Comparison of ENCODE assay signal across 25 cellular contexts in genomic region chr19:49873149-49873521, GRCh38. TPM values are rescaled to one million over a fixed set of nuclear protein-coding genes. Genes with fewer than 3 reads are reported as not detected.
A peak's percentile ranks its signal among the peaks of the same experiment; 100 is the strongest.
DNase-seq lines count a peak whose midpoint lies in the region; ATAC-seq, FAIRE-seq and TF ChIP-seq lines count a peak whose summit lies in the region.
"Had no signal": no experiment of that assay in that cellular context is flagged by ENCODE, and none has a peak within 500 bp of the region (broad histone marks: within the 10 kb centered on the region; RNA-seq: fewer than 3 reads in every experiment).

No MANE protein-coding gene starts in this region.

- H3K4me1 ChIP-seq in HEK293 (ENCODE audit: control insufficient read depth, insufficient read depth, low read length): peaks cover 17% of the 10 kb centered on the region
- H3K4me1 ChIP-seq in K562 (replicated peaks in 1 of 2; ENCODE audit: control insufficient read depth in 2 of 2, insufficient read depth in 2 of 2, low read length in 2 of 2): peaks cover 26 to 79% of the 10 kb centered on the region in 2 experiments
- peaks cover 14% of the 10 kb centered on the region for H3K4me1 ChIP-seq in ovary (ENCODE audit: insufficient read depth)

- in situ Hi-C loops in K562 (cut with MboI): loop anchor here (10.0 kb wide), 1 partner anchor 378 kb away; the partner anchor contains the start of gene RPS11

- TF ChIP-seq POLR2A in K562 (conservative IDR thresholded peaks at IDR 0.05) (no peak), ovary (IDR thresholded peaks at IDR 0.05) (no peak)

- BruUV-seq in K562 (replicated peaks; lab: Mats Ljungman, UMichigan): no TSS peak

- WGBS in K562 (ENCODE audit: insufficient coverage, low coverage, missing lambda C conversion rate): 97% methylated on average over 13 of the region's 27 CpGs
- 86 to 90% (median 88%) methylated on average over 23 to 27 of the region's 27 CpGs for WGBS in ovary, 3 donors

- TF ChIP-seq EP300 in K562 (IDR thresholded peaks at IDR 0.05; ENCODE audit: low read length) (no peak), ovary (IDR thresholded peaks at IDR 0.05) (no peak)

- peak overlapping the region in 1 of 2 experiments; percentile 84; a peak in 2 of 4 replicates for H3K9ac ChIP-seq in K562 (ENCODE audit: insufficient read depth in 1 of 2, low read depth in 2 of 2, low read length in 2 of 2)

- TF ChIP-seq RAD21 in K562 (CRISPR knock-in tag; conservative IDR thresholded peaks at IDR 0.05 in 1 of 2, IDR thresholded peaks at IDR 0.05 in 1 of 2): no peak

- no peaks in the 10 kb centered on the region for H4K20me1 ChIP-seq in K562 (replicated peaks; ENCODE audit: control insufficient read depth, insufficient read depth, low read length)

- no peaks in the 10 kb centered on the region for H3K9me3 Mint-ChIP-seq in activated T-cell treated with anti-CD3 and anti-CD28 coated beads, Interleukin-2, amount 50 U/mL, for 24 hours
- H3K9me3 Mint-ChIP-seq: CD4-positive, CD25-positive, alpha-beta regulatory T cell had no signal

- peaks cover 0 to 25% of the 10 kb centered on the region in 2 experiments; a peak in 1 of 3 replicates for H3K36me3 ChIP-seq in HEK293 (ENCODE audit: control insufficient read depth in 2 of 2, insufficient read depth in 1 of 2, low read length in 2 of 2)
- peaks cover 44% of the 10 kb centered on the region for H3K36me3 ChIP-seq in K562 (ENCODE audit: control insufficient read depth, insufficient read depth, low read length)
- H3K36me3 ChIP-seq in ovary: no peaks in the 10 kb centered on the region

- H3K9me1 ChIP-seq in K562 (ENCODE audit: control insufficient read depth, insufficient read depth, low read length): peaks cover 4% of the 10 kb centered on the region

- TF ChIP-seq CTCF in HEK293 (tag by site-specific recombination; IDR thresholded peaks at IDR 0.05) (no peak), K562 (IDR thresholded peaks at IDR 0.05 in 2 of 3, conservative IDR thresholded peaks at IDR 0.05 in 1 of 3; ENCODE audit: insufficient read depth in 2 of 3, low read depth in 1 of 3, low read length in 3 of 3) (no peak), ovary (IDR thresholded peaks at IDR 0.05) (no peak)

- H3K27ac ChIP-seq in HEK293 (ENCODE audit: extremely low read depth, low read depth, low read length) (no peak overlapping the region), K562 (ENCODE audit: extremely low read depth, low read depth, low read length) (no peak overlapping the region), ovary (no peak overlapping the region)

- no peak for ATAC-seq in K562

- no peak for FAIRE-seq in K562 (lab: Jason Lieb, UNC)
- FAIRE-seq: GM12892, GM19239, H54 had no signal

- H3K27ac Mint-ChIP-seq in activated T-cell treated with anti-CD3 and anti-CD28 coated beads, Interleukin-2, amount 50 U/mL, for 24 hours: peak overlapping the region; percentile 18
- H3K27ac Mint-ChIP-seq: CD4-positive, CD25-positive, alpha-beta regulatory T cell had no signal

- no peak overlapping the region for H2AFZ ChIP-seq in K562 (ENCODE audit: low read depth, low read length)

- DNase-seq in activated T-cell treated with anti-CD3 and anti-CD28 coated beads, Interleukin-2, amount 50 U/mL, for 24 hours: no peak
- no peak for DNase-seq in activated T-cell treated with anti-CD3 and anti-CD28 coated beads, Interleukin-2, amount 50 U/mL, for 1 hour
- no peak for DNase-seq in K562 (ENCODE audit: extremely low read depth in 1 of 4, low spot score in 3 of 4)
- peak in 4 of 5 donors; percentile 34 to 53 (median 46) for DNase-seq in ovary
- no peak for DNase-seq in NCI-H1417 (lab: John Stamatoyannopoulos, UW)
- DNase-seq in NCI-H1092 treated with DMSO at 0.1 percent for 48 hours (lab: John Stamatoyannopoulos, UW): no peak
- no peak for DNase-seq in H4 (ENCODE audit: low spot score)
- DNase-seq: BE2C; CD4-positive, CD25-positive, alpha-beta regulatory T cell; DMS153; DND-41; KG1; MG63; NCI-H1694; NCI-H2029 treated with DMSO at 0.1 percent for 48 hours; NCI-H446 treated with DMSO at 0.1 percent for 48 hours; NCI-H526; NCI-H82; RPMI8226; SHP77 had no signal

- peaks cover 41% of the 10 kb centered on the region for H3K79me2 ChIP-seq in K562 (ENCODE audit: control insufficient read depth, insufficient read depth, low read length)

- CTCF ChIA-PET in HEK293 (lab: Yijun Ruan, JAX): no interaction called here
- CTCF ChIA-PET in K562 (lab: Yijun Ruan, JAX; ENCODE audit: low intra/inter-chr PET ratio): no interaction called here

- POLR2A ChIA-PET in HEK293 (lab: Yijun Ruan, JAX) (no interaction called here), K562 (lab: Yijun Ruan, JAX) (interaction anchor here (0.5 to 0.6 kb wide), 2 partner anchors 17 to 81 kb away, joined by 3 read pairs; no protein-coding TSS in a partner anchor)

- H3K4me3 Mint-ChIP-seq in activated T-cell treated with anti-CD3 and anti-CD28 coated beads, Interleukin-2, amount 50 U/mL, for 24 hours: no peak overlapping the region

- H3K27me3 ChIP-seq in K562 (ENCODE audit: control insufficient read depth in 2 of 2, insufficient read depth in 2 of 2, low read length in 2 of 2) (no peaks in the 10 kb centered on the region), ovary (no peaks in the 10 kb centered on the region)
- H3K27me3 ChIP-seq: BE2C, MG63 had no signal

- no peaks in the 10 kb centered on the region for H3K27me3 Mint-ChIP-seq in activated T-cell treated with anti-CD3 and anti-CD28 coated beads, Interleukin-2, amount 50 U/mL, for 24 hours
- H3K27me3 Mint-ChIP-seq: CD4-positive, CD25-positive, alpha-beta regulatory T cell had no signal

- H3K4me3 ChIP-seq in HEK293 (ENCODE audit: low read depth, low read length) (no peak overlapping the region), K562 (no peak overlapping the region), ovary (no peak overlapping the region)
- H3K4me3 ChIP-seq: MG63 had no signal

- no peak overlapping the region for H3K4me2 ChIP-seq in K562 (ENCODE audit: insufficient read depth, low read length)

- intact Hi-C loops in K562 (cut with micrococcal nuclease) (loop anchor here (10.0 kb wide), 1 partner anchor 158 kb away; no protein-coding TSS in a partner anchor), ovary (cut with DNase I) (no loop called here)

- no peaks in the 10 kb centered on the region for H3K9me3 ChIP-seq in HEK293 (ENCODE audit: control insufficient read depth, insufficient read depth, low read depth, low read length)
- H3K9me3 ChIP-seq in K562 (replicated peaks; ENCODE audit: control insufficient read depth, insufficient read depth, low read depth, low read length): no peaks in the 10 kb centered on the region
- H3K9me3 ChIP-seq in ovary: no peaks in the 10 kb centered on the region
- H3K9me3 ChIP-seq: BE2C, MG63 had no signal

- H3K4me1 Mint-ChIP-seq in activated T-cell treated with anti-CD3 and anti-CD28 coated beads, Interleukin-2, amount 50 U/mL, for 24 hours (ENCODE audit: low read depth): peaks cover 41% of the 10 kb centered on the region

- peaks cover 43% of the 10 kb centered on the region for H3K36me3 Mint-ChIP-seq in activated T-cell treated with anti-CD3 and anti-CD28 coated beads, Interleukin-2, amount 50 U/mL, for 24 hours (ENCODE audit: low read depth)

RNA-seq across cellular contexts. Expression of gene AKT1S1, which starts 4.0 kb away (rescaled TPM):
- 24.5 and 49.9 TPM in 2 replicates for total RNA-seq in K562 (2011; cell fraction: chromatin; rRNA removed; ENCODE audit: low replicate concordance)
- total RNA-seq in K562 (2011; cell fraction: nucleolus; rRNA removed): 34.3 and 39.9 TPM in 2 replicates
- 26.9 and 29.9 TPM in 2 replicates for total RNA-seq in K562 (2011; cell fraction: nucleoplasm; rRNA removed)
- 25.7 and 33.8 TPM in 2 replicates for total RNA-seq in K562 (2014; rRNA removed)
- 5.7 and 6.9 TPM in 2 replicates for total RNA-seq in K562 (2014; rRNA removed; fragmentation: Illumina TruSeq; extraction: Trizol)
- total RNA-seq in K562 (2015; rRNA removed; fragmentation: Illumina TruSeq; extraction: Trizol): 13.5 and 14.4 TPM in 2 replicates
- 50.1 and 50.3 TPM in 2 replicates for total RNA-seq in K562 (2021)
- 17.1 and 22.4 TPM in 2 replicates for polyA plus RNA-seq in K562 (2011; rRNA removed)
- 34.5 and 68.9 TPM in 2 replicates for polyA plus RNA-seq in K562 (2011; cell fraction: cytosol; rRNA removed)
- polyA plus RNA-seq in K562 (2011; cell fraction: nucleus; rRNA removed): 33.2 and 55.4 TPM in 2 replicates
- polyA plus RNA-seq in K562 (2012): 31.8 and 37.6 TPM in 2 replicates
- polyA plus RNA-seq in K562 (2014; fragmentation: Illumina TruSeq; extraction: Trizol): 39.0 and 40.7 TPM in 2 replicates
- polyA plus RNA-seq in K562 (2014; fragmentation: Nextera tagmentation; extraction: Ambion mirVana): 1 to 10 TPM; 1.2 TPM
- 38.2 and 45.4 TPM in 2 replicates for polyA plus RNA-seq in K562 (2014; rRNA removed)
- 7.8 and 10.3 TPM in 2 replicates for polyA minus RNA-seq in K562 (2011; rRNA and poly(A)+ RNA removed)
- polyA minus RNA-seq in K562 (2011; cell fraction: cytosol; rRNA and poly(A)+ RNA removed): 17.4 and 21.4 TPM in 2 replicates
- 18.2 and 22.4 TPM in 2 replicates for polyA minus RNA-seq in K562 (2011; cell fraction: nucleus; rRNA and poly(A)+ RNA removed)
- 10 to 100 TPM; 10.6 to 45.3 (median 30.0) TPM for total RNA-seq in ovary
- polyA plus RNA-seq in ovary: 10 to 100 TPM; 24.3 to 34.8 TPM
- total RNA-seq in H4 (2014; rRNA removed; shearing (Covaris generic)): 12.8 and 13.4 TPM in 2 replicates

RNA-seq across cellular contexts. Expression of gene TBC1D17, which starts 4.4 kb away (rescaled TPM):
- 34.8 and 78.7 TPM in 2 replicates for total RNA-seq in K562 (2011; cell fraction: chromatin; rRNA removed; ENCODE audit: low replicate concordance)
- 40.9 and 43.4 TPM in 2 replicates for total RNA-seq in K562 (2011; cell fraction: nucleolus; rRNA removed)
- 33.2 and 34.5 TPM in 2 replicates for total RNA-seq in K562 (2011; cell fraction: nucleoplasm; rRNA removed)
- total RNA-seq in K562 (2014; rRNA removed) (3.8 and 6.8 TPM in 2 replicates), K562 (2014; rRNA removed; fragmentation: Illumina TruSeq; extraction: Trizol) (2.6 and 3.2 TPM in 2 replicates), K562 (2015; rRNA removed; fragmentation: Illumina TruSeq; extraction: Trizol) (2.4 and 3.5 TPM in 2 replicates), K562 (2021) (14.2 and 16.0 TPM in 2 replicates), ovary (10 to 100 TPM; 23.1 to 77.5 (median 49.8) TPM)
- polyA plus RNA-seq in K562 (2011; rRNA removed) (7.4 and 10.5 TPM in 2 replicates), K562 (2014; fragmentation: Illumina TruSeq; extraction: Trizol) (8.7 and 11.7 TPM in 2 replicates), K562 (2014; fragmentation: Nextera tagmentation; extraction: Ambion mirVana) (under 1 TPM; 0.42 to 0.46 TPM), K562 (2014; rRNA removed) (14.7 and 18.2 TPM in 2 replicates), ovary (10 to 100 TPM; 41.3 to 66.9 TPM)
- 8.7 and 14.7 TPM in 2 replicates for polyA plus RNA-seq in K562 (2011; cell fraction: cytosol; rRNA removed)
- polyA plus RNA-seq in K562 (2011; cell fraction: nucleus; rRNA removed): 33.2 and 48.4 TPM in 2 replicates
- 15.8 and 16.9 TPM in 2 replicates for polyA plus RNA-seq in K562 (2012)
- polyA minus RNA-seq in K562 (2011; rRNA and poly(A)+ RNA removed): 5.7 and 7.2 TPM in 2 replicates
- polyA minus RNA-seq in K562 (2011; cell fraction: cytosol; rRNA and poly(A)+ RNA removed): 9.1 and 9.2 TPM in 2 replicates
- 12.3 and 15.3 TPM in 2 replicates for polyA minus RNA-seq in K562 (2011; cell fraction: nucleus; rRNA and poly(A)+ RNA removed)
- total RNA-seq in H4 (2014; rRNA removed; shearing (Covaris generic)): 2.6 and 6.8 TPM in 2 replicates

RNA-seq across cellular contexts. Expression of gene PNKP, which starts 5.8 kb away (rescaled TPM):
- total RNA-seq in K562 (2011; cell fraction: chromatin; rRNA removed; ENCODE audit: low replicate concordance): 168 and 404 TPM in 2 replicates
- 252 and 258 TPM in 2 replicates for total RNA-seq in K562 (2011; cell fraction: nucleolus; rRNA removed)
- 178 and 185 TPM in 2 replicates for total RNA-seq in K562 (2011; cell fraction: nucleoplasm; rRNA removed)
- 56.0 and 59.3 TPM in 2 replicates for total RNA-seq in K562 (2014; rRNA removed)
- total RNA-seq in K562 (2014; rRNA removed; fragmentation: Illumina TruSeq; extraction: Trizol): 12.3 and 18.1 TPM in 2 replicates
- 25.3 and 29.4 TPM in 2 replicates for total RNA-seq in K562 (2015; rRNA removed; fragmentation: Illumina TruSeq; extraction: Trizol)
- 84.9 and 85.4 TPM in 2 replicates for total RNA-seq in K562 (2021)
- 13.7 and 21.3 TPM in 2 replicates for polyA plus RNA-seq in K562 (2011; rRNA removed)
- polyA plus RNA-seq in K562 (2011; cell fraction: cytosol; rRNA removed): 12.2 and 25.9 TPM in 2 replicates
- 123 and 164 TPM in 2 replicates for polyA plus RNA-seq in K562 (2011; cell fraction: nucleus; rRNA removed)
- 56.7 and 64.2 TPM in 2 replicates for polyA plus RNA-seq in K562 (2012)
- 26.7 and 30.0 TPM in 2 replicates for polyA plus RNA-seq in K562 (2014; fragmentation: Illumina TruSeq; extraction: Trizol)
- polyA plus RNA-seq in K562 (2014; fragmentation: Nextera tagmentation; extraction: Ambion mirVana): 1 to 10 TPM; 2.8 to 3.1 TPM
- polyA plus RNA-seq in K562 (2014; rRNA removed): 64.0 and 71.3 TPM in 2 replicates
- polyA minus RNA-seq in K562 (2011; rRNA and poly(A)+ RNA removed): 6.7 and 8.2 TPM in 2 replicates
- polyA minus RNA-seq in K562 (2011; cell fraction: cytosol; rRNA and poly(A)+ RNA removed): 22.8 and 136 TPM in 2 replicates
- 48.2 and 49.9 TPM in 2 replicates for polyA minus RNA-seq in K562 (2011; cell fraction: nucleus; rRNA and poly(A)+ RNA removed)
- 100 to 1,000 TPM in 1 of 7 donors, 10 to 100 TPM in 6; 47.2 to 111 (median 74.2) TPM for total RNA-seq in ovary
- 10 to 100 TPM in 1 of 2 donors, 1 to 10 TPM in 1; 6.8 to 39.0 TPM for polyA plus RNA-seq in ovary
- total RNA-seq in H4 (2014; rRNA removed; shearing (Covaris generic)): 20.5 and 22.7 TPM in 2 replicates

RNA-seq across cellular contexts. Expression of gene PTOV1, which starts 22.2 kb away (rescaled TPM):
- total RNA-seq in K562 (2011; cell fraction: chromatin; rRNA removed; ENCODE audit: low replicate concordance): 128 and 364 TPM in 2 replicates
- total RNA-seq in K562 (2011; cell fraction: nucleolus; rRNA removed): 274 and 281 TPM in 2 replicates
- 195 and 218 TPM in 2 replicates for total RNA-seq in K562 (2011; cell fraction: nucleoplasm; rRNA removed)
- 61.3 and 79.5 TPM in 2 replicates for total RNA-seq in K562 (2014; rRNA removed)
- 14.0 and 23.3 TPM in 2 replicates for total RNA-seq in K562 (2014; rRNA removed; fragmentation: Illumina TruSeq; extraction: Trizol)
- 43.5 and 44.6 TPM in 2 replicates for total RNA-seq in K562 (2015; rRNA removed; fragmentation: Illumina TruSeq; extraction: Trizol)
- 156 and 169 TPM in 2 replicates for total RNA-seq in K562 (2021)
- polyA plus RNA-seq in K562 (2011; rRNA removed): 33.0 and 58.6 TPM in 2 replicates
- polyA plus RNA-seq in K562 (2011; cell fraction: cytosol; rRNA removed): 39.8 and 67.6 TPM in 2 replicates
- 302 and 359 TPM in 2 replicates for polyA plus RNA-seq in K562 (2011; cell fraction: nucleus; rRNA removed)
- 104 and 153 TPM in 2 replicates for polyA plus RNA-seq in K562 (2012)
- 61.7 and 81.3 TPM in 2 replicates for polyA plus RNA-seq in K562 (2014; fragmentation: Illumina TruSeq; extraction: Trizol)
- polyA plus RNA-seq in K562 (2014; fragmentation: Nextera tagmentation; extraction: Ambion mirVana): 1 to 10 TPM; 4.9 to 9.3 TPM
- 68.1 and 75.0 TPM in 2 replicates for polyA plus RNA-seq in K562 (2014; rRNA removed)
- polyA minus RNA-seq in K562 (2011; rRNA and poly(A)+ RNA removed): 22.8 and 25.3 TPM in 2 replicates
- 60.9 and 84.8 TPM in 2 replicates for polyA minus RNA-seq in K562 (2011; cell fraction: cytosol; rRNA and poly(A)+ RNA removed)
- 81.6 and 99.6 TPM in 2 replicates for polyA minus RNA-seq in K562 (2011; cell fraction: nucleus; rRNA and poly(A)+ RNA removed)
- total RNA-seq in ovary: 100 to 1,000 TPM; 108 to 256 (median 206) TPM
- polyA plus RNA-seq in ovary: 100 to 1,000 TPM in 1 of 2 donors, 10 to 100 TPM in 1; 22.2 to 186 TPM
- total RNA-seq in H4 (2014; rRNA removed; shearing (Covaris generic)): 99.9 and 101 TPM in 2 replicates

RNA-seq across cellular contexts. Expression of gene IL4I1, which starts 23.6 kb away (rescaled TPM):
- total RNA-seq in K562 (2011; cell fraction: chromatin; rRNA removed; ENCODE audit: low replicate concordance): 0.93 TPM in 1 of 2 replicates, not detected in the other
- total RNA-seq in K562 (2011; cell fraction: nucleolus; rRNA removed): 1.8 TPM in 2 replicates
- 0.37 and 0.46 TPM in 2 replicates for total RNA-seq in K562 (2011; cell fraction: nucleoplasm; rRNA removed)
- total RNA-seq in K562 (2014; rRNA removed) (0.90 and 0.95 TPM in 2 replicates), K562 (2014; rRNA removed; fragmentation: Illumina TruSeq; extraction: Trizol) (0.33 TPM in 1 of 2 replicates, not detected in the other), K562 (2015; rRNA removed; fragmentation: Illumina TruSeq; extraction: Trizol) (0.19 and 0.43 TPM in 2 replicates), K562 (2021) (0.55 and 0.76 TPM in 2 replicates), ovary (1 to 10 TPM in 4 of 7 donors, under 1 TPM in 2, not detected in 1; 0.24 to 4.3 (median 1.3) TPM)
- polyA plus RNA-seq in K562 (2011; rRNA removed) (0.06 and 0.31 TPM in 2 replicates), K562 (2014; fragmentation: Illumina TruSeq; extraction: Trizol) (0.15 TPM in 1 of 2 replicates, not detected in the other), K562 (2014; fragmentation: Nextera tagmentation; extraction: Ambion mirVana) (under 1 TPM in 1 of 2 experiments, not detected in 1; 0.13 TPM), K562 (2014; rRNA removed) (0.09 and 0.44 TPM in 2 replicates), ovary (under 1 TPM; 0.35 to 0.43 TPM)
- 0.04 and 0.36 TPM in 2 replicates for polyA plus RNA-seq in K562 (2011; cell fraction: cytosol; rRNA removed)
- polyA plus RNA-seq in K562 (2011; cell fraction: nucleus; rRNA removed): 0.24 and 0.27 TPM in 2 replicates
- 0.50 and 0.56 TPM in 2 replicates for polyA plus RNA-seq in K562 (2012)
- 0.11 TPM in 1 of 2 replicates, not detected in the other for polyA minus RNA-seq in K562 (2011; rRNA and poly(A)+ RNA removed)
- 0.67 and 0.73 TPM in 2 replicates for polyA minus RNA-seq in K562 (2011; cell fraction: cytosol; rRNA and poly(A)+ RNA removed)
- polyA minus RNA-seq in K562 (2011; cell fraction: nucleus; rRNA and poly(A)+ RNA removed): 0.67 and 0.81 TPM in 2 replicates
- 0.15 TPM in 1 of 2 replicates, not detected in the other for total RNA-seq in H4 (2014; rRNA removed; shearing (Covaris generic))
- total RNA-seq: SK-MEL-5 had no signal

Comparison
In these comparisons a context has a peak if more than half of its experiments do, and no peak if none do; other contexts are left out.
1. DNase-seq: peak in ovary (4 of 5); none in activated T-cell treated with anti-CD3 and anti-CD28 coated beads, Interleukin-2, amount 50 U/mL, for 24 hours (single experiment), activated T-cell treated with anti-CD3 and anti-CD28 coated beads, Interleukin-2, amount 50 U/mL, for 1 hour (single experiment), K562 (0 of 4), NCI-H1417 (0 of 3), NCI-H1092 treated with DMSO at 0.1 percent for 48 hours (single experiment) and H4 (single experiment).